Comparison of ENCODE assay signal across 1 cellular context in the genomic region with DNA sequence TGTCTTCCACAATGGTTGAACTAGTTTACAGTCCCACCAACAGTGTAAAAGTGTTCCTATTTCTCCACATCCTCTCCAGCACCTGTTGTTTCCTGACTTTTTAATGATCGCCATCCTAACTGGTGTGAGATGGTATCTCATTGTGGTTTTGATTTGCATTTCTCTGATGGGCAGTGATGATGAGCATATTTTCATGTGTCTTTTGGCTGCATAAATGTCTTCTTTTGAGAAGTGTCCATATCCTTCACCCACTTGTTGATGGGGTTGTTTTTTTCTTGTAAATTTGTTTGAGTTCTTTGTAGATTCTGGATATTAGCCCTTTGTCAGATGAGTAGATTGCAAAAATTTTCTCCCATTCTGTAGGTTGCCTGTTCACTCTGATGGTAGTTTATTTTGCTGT.
TF ChIP-seq lines count a peak whose summit lies in the region.
"Not testable (repeated sequence)": the region's sequence is repeated elsewhere in the genome, so short reads cannot be mapped to it uniquely, and the experiment has no call there.

No MANE protein-coding gene starts in this region.

- POLR2A ChIA-PET in HEK293 (lab: Yijun Ruan, JAX), result not testable (repeated sequence)

- CTCF ChIA-PET in HEK293 (lab: Yijun Ruan, JAX), result not testable (repeated sequence)

- not testable (repeated sequence) for H3K4me3 ChIP-seq in HEK293 (ENCODE audit: low read depth, low read length)

- not testable (repeated sequence) for H3K36me3 ChIP-seq in HEK293 (ENCODE audit: control insufficient read depth in 2 of 2, insufficient read depth in 1 of 2, low read length in 2 of 2)

- not testable (repeated sequence) for TF ChIP-seq CTCF in HEK293 (tag by site-specific recombination; IDR thresholded peaks at IDR 0.05)

- H3K4me1 ChIP-seq in HEK293 (ENCODE audit: control insufficient read depth, insufficient read depth, low read length), result not testable (repeated sequence)

- H3K27ac ChIP-seq in HEK293 (ENCODE audit: extremely low read depth, low read depth, low read length), result not testable (repeated sequence)

- H3K9me3 ChIP-seq in HEK293 (ENCODE audit: control insufficient read depth, insufficient read depth, low read depth, low read length), result not testable (repeated sequence)

TF ChIP-seq in HEK293, 187 proteins besides CTCF, POLR2A, EP300 and RAD21:
- TF ChIP-seq SCRT1 (tag by site-specific recombination; IDR thresholded peaks at IDR 0.05; ENCODE audit: borderline replicate concordance), result peak; percentile 88
- peak; percentile 95 for TF ChIP-seq SCRT2 (tag by site-specific recombination; IDR thresholded peaks at IDR 0.05)
- 0 out of 2 replicates have a peak, but pooled peaks have one; percentile 48 for TF ChIP-seq ZNF184 (tag by site-specific recombination; IDR thresholded peaks at IDR 0.05)
